In the genomic region with DNA sequence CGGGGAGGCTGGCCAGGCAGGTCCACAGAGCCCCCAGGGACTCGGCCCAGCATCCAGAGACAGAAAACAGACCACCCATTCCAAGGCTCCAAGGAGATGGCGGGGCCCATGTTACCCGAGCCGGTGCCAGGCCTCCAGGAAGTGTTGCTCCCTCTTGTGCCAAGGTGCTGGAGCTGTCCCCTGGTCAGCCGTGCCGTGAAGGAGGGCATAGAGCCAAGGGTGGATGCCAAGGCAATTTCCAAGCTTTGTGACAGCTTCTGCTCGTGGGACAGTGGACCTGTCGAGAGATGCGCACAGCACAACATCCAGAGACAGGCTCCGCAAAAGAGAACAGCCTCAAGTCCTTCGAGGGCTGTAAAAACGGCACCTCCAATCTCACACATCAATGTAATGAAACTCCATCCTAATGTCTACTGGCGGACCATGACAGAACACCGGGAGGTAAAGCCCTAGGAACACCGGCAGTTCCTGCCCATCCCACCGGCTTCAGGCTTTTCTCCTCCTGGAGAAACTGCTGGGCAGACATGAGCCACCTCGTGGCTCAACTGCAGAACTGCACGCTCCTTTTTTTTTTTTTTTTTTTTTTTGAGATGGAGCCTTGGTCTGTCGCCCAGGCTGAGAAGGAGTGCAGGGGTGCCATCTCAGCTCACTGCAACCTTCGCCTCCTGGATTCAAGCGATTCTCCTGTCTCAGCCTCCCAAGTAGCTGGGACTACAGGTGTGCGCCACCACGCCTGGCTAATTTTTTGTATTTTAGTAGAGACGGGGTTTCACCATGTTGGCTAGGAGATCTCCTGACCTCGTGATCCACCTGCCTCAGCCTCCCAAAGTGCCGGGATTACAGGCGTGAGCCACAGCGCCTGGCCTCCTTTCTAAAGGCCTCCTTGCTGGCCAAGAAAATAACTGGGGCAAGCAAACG, we compare ENCODE assay signal across 1 cellular context.
TF ChIP-seq lines count a peak whose summit lies in the region.

No MANE protein-coding gene starts in this region.

TF ChIP-seq in HepG2, 621 proteins besides CTCF, POLR2A, EP300 and RAD21 (continued from another document and continues in another):
- TF ChIP-seq, protein P1, sequence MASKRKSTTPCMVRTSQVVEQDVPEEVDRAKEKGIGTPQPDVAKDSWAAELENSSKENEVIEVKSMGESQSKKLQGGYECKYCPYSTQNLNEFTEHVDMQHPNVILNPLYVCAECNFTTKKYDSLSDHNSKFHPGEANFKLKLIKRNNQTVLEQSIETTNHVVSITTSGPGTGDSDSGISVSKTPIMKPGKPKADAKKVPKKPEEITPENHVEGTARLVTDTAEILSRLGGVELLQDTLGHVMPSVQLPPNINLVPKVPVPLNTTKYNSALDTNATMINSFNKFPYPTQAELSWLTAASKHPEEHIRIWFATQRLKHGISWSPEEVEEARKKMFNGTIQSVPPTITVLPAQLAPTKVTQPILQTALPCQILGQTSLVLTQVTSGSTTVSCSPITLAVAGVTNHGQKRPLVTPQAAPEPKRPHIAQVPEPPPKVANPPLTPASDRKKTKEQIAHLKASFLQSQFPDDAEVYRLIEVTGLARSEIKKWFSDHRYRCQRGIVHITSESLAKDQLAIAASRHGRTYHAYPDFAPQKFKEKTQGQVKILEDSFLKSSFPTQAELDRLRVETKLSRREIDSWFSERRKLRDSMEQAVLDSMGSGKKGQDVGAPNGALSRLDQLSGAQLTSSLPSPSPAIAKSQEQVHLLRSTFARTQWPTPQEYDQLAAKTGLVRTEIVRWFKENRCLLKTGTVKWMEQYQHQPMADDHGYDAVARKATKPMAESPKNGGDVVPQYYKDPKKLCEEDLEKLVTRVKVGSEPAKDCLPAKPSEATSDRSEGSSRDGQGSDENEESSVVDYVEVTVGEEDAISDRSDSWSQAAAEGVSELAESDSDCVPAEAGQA (IDR thresholded peaks at IDR 0.05; ENCODE audit: low read depth) = no peak
- TF ChIP-seq, protein P1 (CRISPR knock-in tag; IDR thresholded peaks at IDR 0.05; ENCODE audit: borderline replicate concordance) = no peak
- no peak for TF ChIP-seq PRDM4 (CRISPR knock-in tag; IDR thresholded peaks at IDR 0.05; ENCODE audit: borderline replicate concordance)
- TF ChIP-seq ATAD3A (CRISPR knock-in tag; IDR thresholded peaks at IDR 0.05) = no peak
- no peak for TF ChIP-seq AHR (CRISPR knock-in tag; IDR thresholded peaks at IDR 0.05)
- 0 out of 2 replicates have a peak, but pooled peaks have one; percentile 42 for TF ChIP-seq GZF1 (CRISPR knock-in tag; IDR thresholded peaks at IDR 0.05)
- TF ChIP-seq CHD4 (IDR thresholded peaks at IDR 0.05; ENCODE audit: borderline replicate concordance, low read length) = no peak
- no peak for TF ChIP-seq TRIM24 (CRISPR knock-in tag; IDR thresholded peaks at IDR 0.05)
- no peak for TF ChIP-seq ZSCAN12 (CRISPR knock-in tag; IDR thresholded peaks at IDR 0.05)
- TF ChIP-seq SMARCC2 (IDR thresholded peaks at IDR 0.05) = no peak
- no peak for TF ChIP-seq POLR2AphosphoS5 (IDR thresholded peaks at IDR 0.05; ENCODE audit: low read depth, low read length)
- no peak for TF ChIP-seq FOXA1 (IDR thresholded peaks at IDR 0.05)
- no peak for TF ChIP-seq FOXA1 (CRISPR knock-in tag; IDR thresholded peaks at IDR 0.05)
- TF ChIP-seq, protein P2, sequence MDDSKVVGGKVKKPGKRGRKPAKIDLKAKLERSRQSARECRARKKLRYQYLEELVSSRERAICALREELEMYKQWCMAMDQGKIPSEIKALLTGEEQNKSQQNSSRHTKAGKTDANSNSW (CRISPR knock-in tag; IDR thresholded peaks at IDR 0.05; ENCODE audit: borderline replicate concordance) = no peak
- no peak for TF ChIP-seq ZNF674 (CRISPR knock-in tag; IDR thresholded peaks at IDR 0.05; ENCODE audit: low read depth)
- no peak for TF ChIP-seq ZNF670 (CRISPR knock-in tag; IDR thresholded peaks at IDR 0.05; ENCODE audit: borderline replicate concordance)
- TF ChIP-seq GABPA (IDR thresholded peaks at IDR 0.05; ENCODE audit: low read depth, low read length) = no peak
- no peak for TF ChIP-seq GABPA (CRISPR knock-in tag; IDR thresholded peaks at IDR 0.05; ENCODE audit: low read depth)
- no peak for TF ChIP-seq AKAP8 (CRISPR knock-in tag; IDR thresholded peaks at IDR 0.05)
- TF ChIP-seq IKZF4 (CRISPR knock-in tag; IDR thresholded peaks at IDR 0.05; ENCODE audit: borderline replicate concordance, low read depth, not compliant biosample characterization) = peak; percentile 44
- TF ChIP-seq ZBTB37 (CRISPR knock-in tag; IDR thresholded peaks at IDR 0.05) = no peak
- TF ChIP-seq ZNF572 (CRISPR knock-in tag; IDR thresholded peaks at IDR 0.05) = 0 out of 2 replicates have a peak, but pooled peaks have one; percentile 32
- TF ChIP-seq SMAD3 (CRISPR knock-in tag; IDR thresholded peaks at IDR 0.05) = no peak
- TF ChIP-seq SATB2 (CRISPR knock-in tag; IDR thresholded peaks at IDR 0.05) = no peak
- 0 out of 2 replicates have a peak, but pooled peaks have one; percentile 6 for TF ChIP-seq SP2 (CRISPR knock-in tag; IDR thresholded peaks at IDR 0.05)
- TF ChIP-seq ZNF562 (CRISPR knock-in tag; IDR thresholded peaks at IDR 0.05; ENCODE audit: borderline replicate concordance) = no peak
- no peak for TF ChIP-seq MED13 (CRISPR knock-in tag; IDR thresholded peaks at IDR 0.05)
- no peak for TF ChIP-seq ZNF790 (CRISPR knock-in tag; IDR thresholded peaks at IDR 0.05; ENCODE audit: borderline replicate concordance)
- TF ChIP-seq GTF3A (CRISPR knock-in tag; conservative IDR thresholded peaks at IDR 0.05) = no peak
- peak; percentile 76 for TF ChIP-seq ZNF274 (CRISPR knock-in tag; IDR thresholded peaks at IDR 0.05)
- TF ChIP-seq ISX (CRISPR knock-in tag; conservative IDR thresholded peaks at IDR 0.05) = no peak
- TF ChIP-seq, protein P3, sequence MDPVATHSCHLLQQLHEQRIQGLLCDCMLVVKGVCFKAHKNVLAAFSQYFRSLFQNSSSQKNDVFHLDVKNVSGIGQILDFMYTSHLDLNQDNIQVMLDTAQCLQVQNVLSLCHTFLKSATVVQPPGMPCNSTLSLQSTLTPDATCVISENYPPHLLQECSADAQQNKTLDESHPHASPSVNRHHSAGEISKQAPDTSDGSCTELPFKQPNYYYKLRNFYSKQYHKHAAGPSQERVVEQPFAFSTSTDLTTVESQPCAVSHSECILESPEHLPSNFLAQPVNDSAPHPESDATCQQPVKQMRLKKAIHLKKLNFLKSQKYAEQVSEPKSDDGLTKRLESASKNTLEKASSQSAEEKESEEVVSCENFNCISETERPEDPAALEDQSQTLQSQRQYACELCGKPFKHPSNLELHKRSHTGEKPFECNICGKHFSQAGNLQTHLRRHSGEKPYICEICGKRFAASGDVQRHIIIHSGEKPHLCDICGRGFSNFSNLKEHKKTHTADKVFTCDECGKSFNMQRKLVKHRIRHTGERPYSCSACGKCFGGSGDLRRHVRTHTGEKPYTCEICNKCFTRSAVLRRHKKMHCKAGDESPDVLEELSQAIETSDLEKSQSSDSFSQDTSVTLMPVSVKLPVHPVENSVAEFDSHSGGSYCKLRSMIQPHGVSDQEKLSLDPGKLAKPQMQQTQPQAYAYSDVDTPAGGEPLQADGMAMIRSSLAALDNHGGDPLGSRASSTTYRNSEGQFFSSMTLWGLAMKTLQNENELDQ (CRISPR knock-in tag; IDR thresholded peaks at IDR 0.05; ENCODE audit: borderline replicate concordance) = no peak
- TF ChIP-seq MLLT10 (CRISPR knock-in tag; IDR thresholded peaks at IDR 0.05) = no peak
- no peak for TF ChIP-seq BHLHE40 (IDR thresholded peaks at IDR 0.05; ENCODE audit: low read length)
- TF ChIP-seq ARNTL (CRISPR knock-in tag; IDR thresholded peaks at IDR 0.05) = 0 out of 2 replicates have a peak, but pooled peaks have one; percentile 34
- TF ChIP-seq MIXL1 (CRISPR knock-in tag; IDR thresholded peaks at IDR 0.05) = no peak
- no peak for TF ChIP-seq PAWR (CRISPR knock-in tag; IDR thresholded peaks at IDR 0.05; ENCODE audit: borderline replicate concordance)
- TF ChIP-seq ZNF18 (CRISPR knock-in tag; IDR thresholded peaks at IDR 0.05; ENCODE audit: insufficient replicate concordance) = no peak
- TF ChIP-seq ZKSCAN5 (CRISPR knock-in tag; IDR thresholded peaks at IDR 0.05) = no peak
- TF ChIP-seq NR1H2 (CRISPR knock-in tag; IDR thresholded peaks at IDR 0.05; ENCODE audit: borderline replicate concordance, low read depth) = no peak
- TF ChIP-seq ZNF737 (CRISPR knock-in tag; IDR thresholded peaks at IDR 0.05; ENCODE audit: borderline replicate concordance) = no peak
- TF ChIP-seq ZFP1 (CRISPR knock-in tag; IDR thresholded peaks at IDR 0.05) = no peak
- TF ChIP-seq SRSF9 (IDR thresholded peaks at IDR 0.05; ENCODE audit: borderline replicate concordance, insufficient read depth, low read depth, low read length, poor library complexity, severe bottlenecking) = no peak
- TF ChIP-seq ZNF501 (CRISPR knock-in tag; IDR thresholded peaks at IDR 0.05) = peak; percentile 77
- TF ChIP-seq, protein P4, sequence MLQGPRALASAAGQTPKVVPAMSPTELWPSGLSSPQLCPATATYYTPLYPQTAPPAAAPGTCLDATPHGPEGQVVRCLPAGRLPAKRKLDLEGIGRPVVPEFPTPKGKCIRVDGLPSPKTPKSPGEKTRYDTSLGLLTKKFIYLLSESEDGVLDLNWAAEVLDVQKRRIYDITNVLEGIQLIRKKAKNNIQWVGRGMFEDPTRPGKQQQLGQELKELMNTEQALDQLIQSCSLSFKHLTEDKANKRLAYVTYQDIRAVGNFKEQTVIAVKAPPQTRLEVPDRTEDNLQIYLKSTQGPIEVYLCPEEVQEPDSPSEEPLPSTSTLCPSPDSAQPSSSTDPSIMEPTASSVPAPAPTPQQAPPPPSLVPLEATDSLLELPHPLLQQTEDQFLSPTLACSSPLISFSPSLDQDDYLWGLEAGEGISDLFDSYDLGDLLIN (CRISPR knock-in tag; IDR thresholded peaks at IDR 0.05; ENCODE audit: borderline replicate concordance) = no peak
- no peak for TF ChIP-seq MIER2 (CRISPR knock-in tag; IDR thresholded peaks at IDR 0.05)
- TF ChIP-seq XBP1 (CRISPR knock-in tag; IDR thresholded peaks at IDR 0.05) = no peak
- TF ChIP-seq ZNF136 (CRISPR knock-in tag; IDR thresholded peaks at IDR 0.05; ENCODE audit: low read depth) = peak; percentile 75; the same call in 1 of the 2 replicates
- no peak for TF ChIP-seq ZNF891 (CRISPR knock-in tag; IDR thresholded peaks at IDR 0.05)
- TF ChIP-seq XRCC5 (optimal IDR thresholded peaks at IDR 0.05; ENCODE audit: low read length) = peak; percentile 35
- TF ChIP-seq, protein P5, sequence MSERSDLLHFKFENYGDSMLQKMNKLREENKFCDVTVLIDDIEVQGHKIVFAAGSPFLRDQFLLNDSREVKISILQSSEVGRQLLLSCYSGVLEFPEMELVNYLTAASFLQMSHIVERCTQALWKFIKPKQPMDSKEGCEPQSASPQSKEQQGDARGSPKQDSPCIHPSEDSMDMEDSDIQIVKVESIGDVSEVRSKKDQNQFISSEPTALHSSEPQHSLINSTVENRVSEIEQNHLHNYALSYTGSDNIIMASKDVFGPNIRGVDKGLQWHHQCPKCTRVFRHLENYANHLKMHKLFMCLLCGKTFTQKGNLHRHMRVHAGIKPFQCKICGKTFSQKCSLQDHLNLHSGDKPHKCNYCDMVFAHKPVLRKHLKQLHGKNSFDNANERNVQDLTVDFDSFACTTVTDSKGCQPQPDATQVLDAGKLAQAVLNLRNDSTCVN (CRISPR knock-in tag; IDR thresholded peaks at IDR 0.05; ENCODE audit: borderline replicate concordance) = no peak
